ENCODE assay signal across 22 cellular contexts in genomic region chr21:33219300-33219699, GRCh38.
"Had no signal": no experiment of that assay in that cellular context is flagged by ENCODE, and none has a peak within 500 bp of the region (broad histone marks: within the 10 kb centered on the region; RNA-seq: fewer than 3 reads in every experiment).

No MANE protein-coding gene starts in this region.

- H3K4me3 Mint-ChIP-seq: activated CD4-positive, alpha-beta memory T cell treated with anti-CD3 and anti-CD28 coated beads for 36 hours; activated naive CD8-positive, alpha-beta T cell treated with anti-CD3 and anti-CD28 coated beads, Interleukin-2, amount 10 ng/mL, durations not matched to agents 7 days and 5 days; activated T-helper 17 cell treated with anti-CD3 and anti-CD28 coated beads, Interleukin-2, amount 50 U/mL, for 72 hours; memory B cell had no signal

- H3K27me3 Mint-ChIP-seq: activated CD4-positive, alpha-beta memory T cell treated with anti-CD3 and anti-CD28 coated beads for 36 hours; activated naive CD8-positive, alpha-beta T cell treated with anti-CD3 and anti-CD28 coated beads, Interleukin-2, amount 10 ng/mL, durations not matched to agents 7 days and 5 days; activated T-helper 17 cell treated with anti-CD3 and anti-CD28 coated beads, Interleukin-2, amount 50 U/mL, for 72 hours; effector memory CD8-positive, alpha-beta T cell; memory B cell had no signal

- H3K9me3 Mint-ChIP-seq: activated CD4-positive, alpha-beta memory T cell treated with anti-CD3 and anti-CD28 coated beads for 36 hours; activated T-helper 17 cell treated with anti-CD3 and anti-CD28 coated beads, Interleukin-2, amount 50 U/mL, for 72 hours had no signal

- H3K27ac Mint-ChIP-seq: activated CD4-positive, alpha-beta memory T cell treated with anti-CD3 and anti-CD28 coated beads for 36 hours; activated naive CD8-positive, alpha-beta T cell treated with anti-CD3 and anti-CD28 coated beads, Interleukin-2, amount 10 ng/mL, durations not matched to agents 7 days and 5 days had no signal

- H3K36me3 Mint-ChIP-seq: memory B cell had no signal

- DNase-seq: activated CD4-positive, alpha-beta memory T cell treated with anti-CD3 and anti-CD28 coated beads for 36 hours; activated CD4-positive, alpha-beta T cell treated with anti-CD3 and anti-CD28 coated beads for 1 hour; activated naive CD8-positive, alpha-beta T cell treated with anti-CD3 and anti-CD28 coated beads, Interleukin-2, amount 10 ng/mL, durations not matched to agents 7 days and 5 days; amygdala; colonic mucosa; dorsolateral prefrontal cortex; effector memory CD8-positive, alpha-beta T cell; heart left ventricle; islet precursor cell; left cardiac atrium; pancreas; psoas muscle; SK-N-SH; spleen; stimulated activated CD4-positive, alpha-beta T cell treated with anti-CD3 and anti-CD28 coated beads, Interleukin-4, amount 100 ng/mL, for 1 hour; stimulated activated naive CD8-positive, alpha-beta T cell treated with anti-CD3 and anti-CD28 coated beads, Interleukin-15, Interleukin-2, amounts not matched to agents 100 U/mL and 50 U/mL, for 24 hours; upper lobe of left lung; WERI-Rb-1 had no signal

- ATAC-seq: activated T-helper 17 cell treated with anti-CD3 and anti-CD28 coated beads, Interleukin-2, amount 50 U/mL, for 72 hours; esophagus mucosa; gastroesophageal sphincter; heart left ventricle; left cardiac atrium; pancreas had no signal
